In the genomic region with DNA sequence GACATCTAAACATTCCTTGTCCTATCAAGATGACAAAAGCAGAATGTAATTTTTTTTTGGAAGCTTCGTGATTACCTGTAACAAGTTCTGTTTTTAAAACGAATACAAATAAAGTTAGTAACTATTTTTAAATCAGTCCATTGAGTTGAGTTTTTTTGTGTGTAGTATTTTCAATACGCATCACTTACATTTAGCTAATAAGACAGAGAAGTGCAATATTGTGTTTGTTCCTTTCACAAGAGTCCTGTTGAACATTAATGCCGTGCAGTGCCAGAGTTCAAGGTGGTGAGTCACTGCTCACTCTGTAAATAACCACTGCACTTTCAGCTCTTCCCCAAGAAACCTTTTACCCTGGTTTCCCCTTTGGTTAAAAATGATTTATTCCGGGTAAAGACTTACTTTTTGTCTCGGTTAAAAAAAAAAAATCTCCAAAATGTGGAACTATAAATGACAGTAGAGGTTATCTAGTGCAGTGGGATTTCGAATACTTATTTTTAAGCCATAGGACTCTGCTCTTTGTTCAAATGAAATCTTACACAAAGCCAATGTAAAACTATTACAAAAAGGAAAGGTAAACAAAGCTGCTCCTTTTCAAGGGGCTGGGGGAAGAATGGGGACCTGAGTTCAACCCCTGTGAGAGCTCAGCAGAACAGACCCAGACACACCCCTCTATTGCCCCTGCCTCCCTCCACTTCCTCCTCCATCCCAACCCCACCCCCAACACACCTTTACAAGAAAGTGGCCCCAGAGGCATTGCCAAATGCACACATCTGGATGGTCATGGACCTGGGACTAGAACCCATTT, we compare ENCODE assay signal across 1 cellular context.
TF ChIP-seq lines count a peak whose summit lies in the region.

No MANE protein-coding gene starts in this region.

TF ChIP-seq in HepG2, 621 proteins besides CTCF, POLR2A, EP300 and RAD21 (continued from another document and continues in another):
- no peak for TF ChIP-seq TERF1 (CRISPR knock-in tag; IDR thresholded peaks at IDR 0.05)
- TF ChIP-seq SNAI1 (CRISPR knock-in tag; IDR thresholded peaks at IDR 0.05; ENCODE audit: borderline replicate concordance) = no peak
- TF ChIP-seq FOXA1 (IDR thresholded peaks at IDR 0.05) = 0 out of 2 replicates have a peak, but pooled peaks have one; percentile 36
- peak; percentile 94 for TF ChIP-seq FOXA1 (CRISPR knock-in tag; IDR thresholded peaks at IDR 0.05)
- TF ChIP-seq ZIK1 (CRISPR knock-in tag; IDR thresholded peaks at IDR 0.05; ENCODE audit: borderline replicate concordance, low read depth) = no peak
- TF ChIP-seq DNMT1 (CRISPR knock-in tag; IDR thresholded peaks at IDR 0.05) = no peak
- no peak for TF ChIP-seq ZBTB40 (IDR thresholded peaks at IDR 0.05)
- TF ChIP-seq ZBTB40 (CRISPR knock-in tag; IDR thresholded peaks at IDR 0.05) = no peak; the same call in 1 of the 2 replicates
- TF ChIP-seq FOXA3 (CRISPR knock-in tag; IDR thresholded peaks at IDR 0.05) = peak; percentile 95
- TF ChIP-seq RORA (CRISPR knock-in tag; IDR thresholded peaks at IDR 0.05) = no peak
- no peak for TF ChIP-seq HOXA7 (CRISPR knock-in tag; IDR thresholded peaks at IDR 0.05)
- TF ChIP-seq ARNTL (CRISPR knock-in tag; IDR thresholded peaks at IDR 0.05) = no peak
- TF ChIP-seq, protein P1, sequence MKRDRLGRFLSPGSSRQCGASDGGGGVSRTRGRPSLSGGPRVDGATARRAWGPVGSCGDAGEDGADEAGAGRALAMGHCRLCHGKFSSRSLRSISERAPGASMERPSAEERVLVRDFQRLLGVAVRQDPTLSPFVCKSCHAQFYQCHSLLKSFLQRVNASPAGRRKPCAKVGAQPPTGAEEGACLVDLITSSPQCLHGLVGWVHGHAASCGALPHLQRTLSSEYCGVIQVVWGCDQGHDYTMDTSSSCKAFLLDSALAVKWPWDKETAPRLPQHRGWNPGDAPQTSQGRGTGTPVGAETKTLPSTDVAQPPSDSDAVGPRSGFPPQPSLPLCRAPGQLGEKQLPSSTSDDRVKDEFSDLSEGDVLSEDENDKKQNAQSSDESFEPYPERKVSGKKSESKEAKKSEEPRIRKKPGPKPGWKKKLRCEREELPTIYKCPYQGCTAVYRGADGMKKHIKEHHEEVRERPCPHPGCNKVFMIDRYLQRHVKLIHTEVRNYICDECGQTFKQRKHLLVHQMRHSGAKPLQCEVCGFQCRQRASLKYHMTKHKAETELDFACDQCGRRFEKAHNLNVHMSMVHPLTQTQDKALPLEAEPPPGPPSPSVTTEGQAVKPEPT (CRISPR knock-in tag; IDR thresholded peaks at IDR 0.05; ENCODE audit: low read depth) = no peak
- TF ChIP-seq, protein P2, sequence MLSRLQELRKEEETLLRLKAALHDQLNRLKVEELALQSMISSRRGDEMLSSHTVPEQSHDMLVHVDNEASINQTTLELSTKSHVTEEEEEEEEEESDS (CRISPR knock-in tag; IDR thresholded peaks at IDR 0.05; ENCODE audit: borderline replicate concordance) = no peak
- TF ChIP-seq SIN3B (IDR thresholded peaks at IDR 0.05; ENCODE audit: low read length) = no peak
- TF ChIP-seq SRF (IDR thresholded peaks at IDR 0.05; ENCODE audit: low read depth, low read length) = no peak
- TF ChIP-seq, protein P3, sequence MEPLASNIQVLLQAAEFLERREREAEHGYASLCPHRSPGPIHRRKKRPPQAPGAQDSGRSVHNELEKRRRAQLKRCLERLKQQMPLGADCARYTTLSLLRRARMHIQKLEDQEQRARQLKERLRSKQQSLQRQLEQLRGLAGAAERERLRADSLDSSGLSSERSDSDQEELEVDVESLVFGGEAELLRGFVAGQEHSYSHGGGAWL (CRISPR knock-in tag; IDR thresholded peaks at IDR 0.05) = no peak
- TF ChIP-seq, protein P4, sequence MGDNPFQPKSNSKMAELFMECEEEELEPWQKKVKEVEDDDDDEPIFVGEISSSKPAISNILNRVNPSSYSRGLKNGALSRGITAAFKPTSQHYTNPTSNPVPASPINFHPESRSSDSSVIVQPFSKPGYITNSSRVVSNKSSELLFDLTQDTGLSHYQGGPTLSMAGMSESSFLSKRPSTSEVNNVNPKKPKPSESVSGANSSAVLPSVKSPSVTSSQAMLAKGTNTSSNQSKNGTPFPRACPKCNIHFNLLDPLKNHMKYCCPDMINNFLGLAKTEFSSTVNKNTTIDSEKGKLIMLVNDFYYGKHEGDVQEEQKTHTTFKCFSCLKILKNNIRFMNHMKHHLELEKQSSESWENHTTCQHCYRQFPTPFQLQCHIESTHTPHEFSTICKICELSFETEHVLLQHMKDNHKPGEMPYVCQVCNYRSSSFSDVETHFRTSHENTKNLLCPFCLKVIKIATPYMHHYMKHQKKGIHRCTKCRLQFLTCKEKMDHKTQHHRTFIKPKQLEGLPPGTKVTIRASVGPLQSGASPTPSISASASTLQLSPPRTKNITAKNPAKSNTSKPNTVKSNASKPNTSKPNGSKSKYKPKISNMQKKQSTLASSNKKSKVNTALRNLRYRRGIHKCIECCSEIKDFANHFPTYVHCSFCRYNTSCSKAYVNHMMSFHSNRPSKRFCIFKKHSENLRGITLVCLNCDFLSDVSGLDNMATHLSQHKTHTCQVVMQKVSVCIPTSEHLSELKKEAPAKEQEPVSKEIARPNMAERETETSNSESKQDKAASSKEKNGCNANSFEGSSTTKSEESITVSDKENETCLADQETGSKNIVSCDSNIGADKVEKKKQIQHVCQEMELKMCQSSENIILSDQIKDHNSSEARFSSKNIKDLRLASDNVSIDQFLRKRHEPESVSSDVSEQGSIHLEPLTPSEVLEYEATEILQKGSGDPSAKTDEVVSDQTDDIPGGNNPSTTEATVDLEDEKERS (CRISPR knock-in tag; IDR thresholded peaks at IDR 0.05) = no peak
- no peak for TF ChIP-seq SAFB2 (CRISPR knock-in tag; IDR thresholded peaks at IDR 0.05; ENCODE audit: borderline replicate concordance, low read depth)
- TF ChIP-seq TCF7 (IDR thresholded peaks at IDR 0.05; ENCODE audit: low read depth) = peak; percentile 57; the same call in 1 of the 2 replicates
- TF ChIP-seq, protein P5, sequence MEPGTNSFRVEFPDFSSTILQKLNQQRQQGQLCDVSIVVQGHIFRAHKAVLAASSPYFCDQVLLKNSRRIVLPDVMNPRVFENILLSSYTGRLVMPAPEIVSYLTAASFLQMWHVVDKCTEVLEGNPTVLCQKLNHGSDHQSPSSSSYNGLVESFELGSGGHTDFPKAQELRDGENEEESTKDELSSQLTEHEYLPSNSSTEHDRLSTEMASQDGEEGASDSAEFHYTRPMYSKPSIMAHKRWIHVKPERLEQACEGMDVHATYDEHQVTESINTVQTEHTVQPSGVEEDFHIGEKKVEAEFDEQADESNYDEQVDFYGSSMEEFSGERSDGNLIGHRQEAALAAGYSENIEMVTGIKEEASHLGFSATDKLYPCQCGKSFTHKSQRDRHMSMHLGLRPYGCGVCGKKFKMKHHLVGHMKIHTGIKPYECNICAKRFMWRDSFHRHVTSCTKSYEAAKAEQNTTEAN (CRISPR knock-in tag; conservative IDR thresholded peaks at IDR 0.05) = peak; percentile 61; the same call in 1 of the 2 replicates
- TF ChIP-seq NCOA5 (CRISPR knock-in tag; IDR thresholded peaks at IDR 0.05) = no peak
- TF ChIP-seq FOXO4 (CRISPR knock-in tag; conservative IDR thresholded peaks at IDR 0.05) = no peak
- no peak for TF ChIP-seq ZNF549 (CRISPR knock-in tag; IDR thresholded peaks at IDR 0.05)
- no peak for TF ChIP-seq ZNF24 (IDR thresholded peaks at IDR 0.05)
- no peak for TF ChIP-seq ZFP36L2 (CRISPR knock-in tag; IDR thresholded peaks at IDR 0.05)
- TF ChIP-seq ZNF709 (CRISPR knock-in tag; IDR thresholded peaks at IDR 0.05) = no peak
- no peak for TF ChIP-seq ZNF780A (CRISPR knock-in tag; IDR thresholded peaks at IDR 0.05)
- TF ChIP-seq, protein P6, sequence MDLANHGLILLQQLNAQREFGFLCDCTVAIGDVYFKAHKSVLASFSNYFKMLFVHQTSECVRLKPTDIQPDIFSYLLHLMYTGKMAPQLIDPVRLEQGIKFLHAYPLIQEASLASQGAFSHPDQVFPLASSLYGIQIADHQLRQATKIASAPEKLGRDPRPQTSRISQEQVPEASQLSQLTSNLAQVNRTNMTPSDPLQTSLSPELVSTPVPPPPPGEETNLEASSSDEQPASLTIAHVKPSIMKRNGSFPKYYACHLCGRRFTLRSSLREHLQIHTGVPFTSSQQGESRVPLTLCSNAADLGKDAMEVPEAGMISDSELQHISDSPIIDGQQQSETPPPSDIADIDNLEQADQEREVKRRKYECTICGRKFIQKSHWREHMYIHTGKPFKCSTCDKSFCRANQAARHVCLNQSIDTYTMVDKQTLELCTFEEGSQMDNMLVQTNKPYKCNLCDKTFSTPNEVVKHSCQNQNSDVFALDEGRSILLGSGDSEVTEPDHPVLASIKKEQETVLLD (CRISPR knock-in tag; IDR thresholded peaks at IDR 0.05; ENCODE audit: low read depth) = no peak
